Comparison of ENCODE assay signal across 1 cellular context in the genomic region with DNA sequence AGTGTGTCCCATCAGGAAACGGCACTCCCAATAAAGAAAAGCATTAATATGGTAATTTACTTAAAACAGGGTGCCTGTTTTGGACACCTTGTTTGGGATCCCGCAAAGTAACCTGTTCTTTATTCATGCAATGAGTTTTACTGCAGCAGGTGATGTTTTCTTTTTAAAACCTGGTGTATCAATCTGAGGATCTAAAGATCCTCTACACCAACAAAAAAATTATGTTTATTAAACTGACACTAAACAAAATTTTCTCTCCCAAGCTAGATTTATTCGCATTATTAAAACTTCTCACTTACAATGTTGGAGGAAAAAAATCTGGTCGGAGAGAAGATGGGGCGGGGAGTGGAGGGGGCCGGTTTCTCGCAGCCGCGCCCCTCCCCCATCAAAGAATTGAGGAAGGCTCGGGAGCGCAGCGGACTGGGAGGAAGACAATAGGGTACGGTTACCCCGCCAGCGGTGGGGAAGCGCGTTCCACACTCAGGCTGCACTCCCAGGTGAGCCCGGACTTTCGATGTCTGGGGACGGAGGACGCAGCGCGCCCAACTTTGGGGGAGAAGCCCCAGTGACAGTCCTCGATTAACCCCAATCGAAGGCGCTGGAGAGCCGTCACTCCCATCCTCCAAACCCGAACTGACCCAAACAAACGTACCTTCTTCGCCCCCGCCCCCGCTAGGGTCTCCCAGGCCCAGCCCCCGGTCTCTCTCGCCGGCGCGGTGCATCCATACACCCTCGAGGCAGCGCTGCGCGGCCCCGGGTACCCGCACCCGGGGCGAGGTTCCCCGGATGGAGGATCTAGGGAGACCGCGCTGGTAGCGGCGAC.
TF ChIP-seq lines count a peak whose summit lies in the region.

No MANE protein-coding gene starts in this region.

TF ChIP-seq in SK-N-SH treated with all-trans-retinoic acid at 6 μM for 48 hours, 23 proteins besides CTCF, POLR2A, EP300 and RAD21 (continued from another document):
- TF ChIP-seq, protein P1, sequence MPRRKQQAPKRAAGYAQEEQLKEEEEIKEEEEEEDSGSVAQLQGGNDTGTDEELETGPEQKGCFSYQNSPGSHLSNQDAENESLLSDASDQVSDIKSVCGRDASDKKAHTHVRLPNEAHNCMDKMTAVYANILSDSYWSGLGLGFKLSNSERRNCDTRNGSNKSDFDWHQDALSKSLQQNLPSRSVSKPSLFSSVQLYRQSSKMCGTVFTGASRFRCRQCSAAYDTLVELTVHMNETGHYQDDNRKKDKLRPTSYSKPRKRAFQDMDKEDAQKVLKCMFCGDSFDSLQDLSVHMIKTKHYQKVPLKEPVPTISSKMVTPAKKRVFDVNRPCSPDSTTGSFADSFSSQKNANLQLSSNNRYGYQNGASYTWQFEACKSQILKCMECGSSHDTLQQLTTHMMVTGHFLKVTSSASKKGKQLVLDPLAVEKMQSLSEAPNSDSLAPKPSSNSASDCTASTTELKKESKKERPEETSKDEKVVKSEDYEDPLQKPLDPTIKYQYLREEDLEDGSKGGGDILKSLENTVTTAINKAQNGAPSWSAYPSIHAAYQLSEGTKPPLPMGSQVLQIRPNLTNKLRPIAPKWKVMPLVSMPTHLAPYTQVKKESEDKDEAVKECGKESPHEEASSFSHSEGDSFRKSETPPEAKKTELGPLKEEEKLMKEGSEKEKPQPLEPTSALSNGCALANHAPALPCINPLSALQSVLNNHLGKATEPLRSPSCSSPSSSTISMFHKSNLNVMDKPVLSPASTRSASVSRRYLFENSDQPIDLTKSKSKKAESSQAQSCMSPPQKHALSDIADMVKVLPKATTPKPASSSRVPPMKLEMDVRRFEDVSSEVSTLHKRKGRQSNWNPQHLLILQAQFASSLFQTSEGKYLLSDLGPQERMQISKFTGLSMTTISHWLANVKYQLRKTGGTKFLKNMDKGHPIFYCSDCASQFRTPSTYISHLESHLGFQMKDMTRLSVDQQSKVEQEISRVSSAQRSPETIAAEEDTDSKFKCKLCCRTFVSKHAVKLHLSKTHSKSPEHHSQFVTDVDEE (CRISPR knock-in tag; IDR thresholded peaks at IDR 0.05) = no peak
- no peak for TF ChIP-seq OSR1 (CRISPR knock-in tag; IDR thresholded peaks at IDR 0.05)
